Comparison of ENCODE assay signal across 29 cellular contexts in the genomic region with DNA sequence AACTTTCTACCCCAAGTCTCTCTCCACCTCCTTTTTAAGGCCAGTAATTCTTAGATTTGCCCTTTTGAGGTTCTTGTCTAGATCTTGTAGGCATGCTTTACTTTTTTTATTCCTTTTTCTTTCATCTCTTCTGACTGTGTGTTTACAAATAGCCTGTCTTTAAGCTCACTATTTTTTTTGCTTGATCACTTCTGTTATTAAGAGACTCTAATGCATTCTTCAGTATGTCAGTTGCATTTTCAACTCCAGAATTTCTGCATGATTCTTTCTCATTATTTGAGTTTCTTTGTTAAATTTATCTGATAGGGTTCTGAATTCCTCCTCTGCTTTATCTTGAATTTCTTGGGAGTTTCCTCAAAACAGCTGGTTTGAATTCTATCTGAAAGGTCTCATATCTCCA.
"Had no signal": no experiment of that assay in that cellular context is flagged by ENCODE, and none has a peak within 500 bp of the region (broad histone marks: within the 10 kb centered on the region; RNA-seq: fewer than 3 reads in every experiment).

No MANE protein-coding gene starts in this region.

- H3K4me1 Mint-ChIP-seq: stimulated activated naive CD8-positive, alpha-beta T cell treated with anti-CD3 and anti-CD28 coated beads, Interleukin-15, amount 100 ng/mL, for 72 hours had no signal

- H3K27ac ChIP-seq: stomach, suprapubic skin, testis, thoracic aorta, thyroid gland, tibial artery, tibial nerve, transverse colon, upper lobe of left lung, upper lobe of right lung, uterus, vagina had no signal

- H3K4me1 ChIP-seq: stomach, suprapubic skin, testis, thyroid gland, tibial artery, tibial nerve, transverse colon, upper lobe of left lung, upper lobe of right lung, uterus, vagina had no signal

- ATAC-seq: stimulated activated effector memory CD8-positive, alpha-beta T cell treated with anti-CD3 and anti-CD28 coated beads, Interleukin-12 subunit alpha, Interleukin-12 subunit beta, amount 100 ng/mL, for 72 hours; stimulated activated memory B cell treated with anti-CD40 and anti-IgM and Interleukin-4, amounts not matched to agents 10 μg/mL and 1 μg/mL and 100 μg/mL, for 72 hours; stimulated activated naive B cell treated with anti-CD40 and anti-IgM and Interleukin-4, amounts not matched to agents 10 μg/mL and 1 μg/mL and 100 μg/mL, for 72 hours; stimulated activated naive CD8-positive, alpha-beta T cell treated with anti-CD3 and anti-CD28 coated beads, Interleukin-15, amount 100 ng/mL, for 72 hours; stimulated activated naive CD8-positive, alpha-beta T cell treated with anti-CD3 and anti-CD28 coated beads, Interleukin-15, Interleukin-2, amounts not matched to agents 100 U/mL and 50 U/mL, for 24 hours; upper lobe of right lung had no signal

- H3K4me3 ChIP-seq: stomach, suprapubic skin, testis, thoracic aorta, thyroid gland, tibial artery, tibial nerve, transverse colon, upper lobe of left lung, upper lobe of right lung, uterus, vagina had no signal

- H3K36me3 Mint-ChIP-seq: stimulated activated effector memory CD8-positive, alpha-beta T cell treated with anti-CD3 and anti-CD28 coated beads, Interleukin-12 subunit alpha, Interleukin-12 subunit beta, amount 100 ng/mL, for 72 hours had no signal

- H3K27ac Mint-ChIP-seq: stimulated activated effector memory CD8-positive, alpha-beta T cell treated with anti-CD3 and anti-CD28 coated beads, Interleukin-12 subunit alpha, Interleukin-12 subunit beta, amount 100 ng/mL, for 72 hours; stimulated activated memory B cell treated with anti-CD40 and anti-IgM and Interleukin-4, amounts not matched to agents 10 μg/mL and 1 μg/mL and 100 μg/mL, for 72 hours; stimulated activated naive B cell treated with anti-CD40 and anti-IgM and Interleukin-4, amounts not matched to agents 10 μg/mL and 1 μg/mL and 100 μg/mL, for 72 hours; stimulated activated naive CD8-positive, alpha-beta T cell treated with anti-CD3 and anti-CD28 coated beads, Interleukin-15, amount 100 ng/mL, for 72 hours; stimulated activated naive CD8-positive, alpha-beta T cell treated with anti-CD3 and anti-CD28 coated beads, Interleukin-15, Interleukin-2, amounts not matched to agents 100 ng/mL and 50 ng/mL, for 24 hours; type B pancreatic cell had no signal

- H3K27me3 Mint-ChIP-seq: stimulated activated memory B cell treated with anti-CD40 and anti-IgM and Interleukin-4, amounts not matched to agents 10 μg/mL and 1 μg/mL and 100 μg/mL, for 72 hours; stimulated activated naive B cell treated with anti-CD40 and anti-IgM and Interleukin-4, amounts not matched to agents 10 μg/mL and 1 μg/mL and 100 μg/mL, for 72 hours; stimulated activated naive CD8-positive, alpha-beta T cell treated with anti-CD3 and anti-CD28 coated beads, Interleukin-15, amount 100 ng/mL, for 72 hours; stimulated activated naive CD8-positive, alpha-beta T cell treated with anti-CD3 and anti-CD28 coated beads, Interleukin-15, Interleukin-2, amounts not matched to agents 100 ng/mL and 50 ng/mL, for 24 hours; type B pancreatic cell had no signal

- H3K4me3 Mint-ChIP-seq: stimulated activated effector memory CD8-positive, alpha-beta T cell treated with anti-CD3 and anti-CD28 coated beads, Interleukin-12 subunit alpha, Interleukin-12 subunit beta, amount 100 ng/mL, for 72 hours; stimulated activated memory B cell treated with anti-CD40 and anti-IgM and Interleukin-4, amounts not matched to agents 10 μg/mL and 1 μg/mL and 100 μg/mL, for 72 hours; stimulated activated naive B cell treated with anti-CD40 and anti-IgM and Interleukin-4, amounts not matched to agents 10 μg/mL and 1 μg/mL and 100 μg/mL, for 72 hours; stimulated activated naive CD8-positive, alpha-beta T cell treated with anti-CD3 and anti-CD28 coated beads, Interleukin-15, amount 100 ng/mL, for 72 hours; stimulated activated naive CD8-positive, alpha-beta T cell treated with anti-CD3 and anti-CD28 coated beads, Interleukin-15, Interleukin-2, amounts not matched to agents 100 ng/mL and 50 ng/mL, for 24 hours; type B pancreatic cell had no signal

- H3K9me3 ChIP-seq: testis, thyroid gland had no signal

- H3K27me3 ChIP-seq: stomach, suprapubic skin, testis, thyroid gland, tibial artery, tibial nerve, transverse colon, upper lobe of left lung, upper lobe of right lung, uterus, vagina had no signal

- DNase-seq: stimulated activated CD4-positive, alpha-beta T cell treated with anti-CD3 and anti-CD28 coated beads, Interleukin-2, amount 100 ng/mL, for 48 hours; stimulated activated CD4-positive, alpha-beta T cell treated with anti-CD3 and anti-CD28 coated beads, Interleukin-4, amount 100 ng/mL, for 1 hour; stimulated activated CD4-positive, alpha-beta T cell treated with anti-CD3 and anti-CD28 coated beads, Interleukin-4, amount 100 ng/mL, for 24 hours; stimulated activated CD4-positive, alpha-beta T cell treated with anti-CD3 and anti-CD28 coated beads, Interleukin-4, amount 100 ng/mL, for 4 hours; stimulated activated CD8-positive, alpha-beta memory T cell treated with anti-CD3 and anti-CD28 coated beads, Interleukin-4, amount 100 ng/mL, for 48 hours; stimulated activated naive B cell treated with anti-CD40 and anti-IgM and Interleukin-4, amounts not matched to agents 10 μg/mL and 1 μg/mL and 100 μg/mL, for 72 hours; stimulated activated naive CD4-positive, alpha-beta T cell; stimulated activated naive CD4-positive, alpha-beta T cell treated with Interleukin-2 at 50 U/mL for 16 hours; stimulated activated naive CD8-positive, alpha-beta T cell treated with anti-CD3 and anti-CD28 coated beads, Interleukin-15, amount 100 ng/mL, for 72 hours; stimulated activated naive CD8-positive, alpha-beta T cell treated with anti-CD3 and anti-CD28 coated beads, Interleukin-15, Interleukin-2, amounts not matched to agents 100 U/mL and 50 U/mL, for 24 hours; stomach; substantia nigra; testis; thyroid gland; tibial artery; transverse colon; trophoblast cell; upper lobe of left lung; upper lobe of right lung; uterus had no signal

- FAIRE-seq: urothelium cell line had no signal

- H3K36me3 ChIP-seq: suprapubic skin, thoracic aorta, thyroid gland, upper lobe of right lung, uterus, vagina had no signal
